Comparison of ENCODE assay signal across 11 cellular contexts in genomic region chr19:14550201-14550754, GRCh38. TPM values are rescaled to one million over a fixed set of nuclear protein-coding genes. Genes with fewer than 3 reads are reported as not detected.
DNase-seq lines count a peak whose midpoint lies in the region; ATAC-seq and TF ChIP-seq lines count a peak whose summit lies in the region.
"Had no signal": no experiment of that assay in that cellular context is flagged by ENCODE, and none has a peak within 500 bp of the region (broad histone marks: within the 10 kb centered on the region; RNA-seq: fewer than 3 reads in every experiment).

No MANE protein-coding gene starts in this region.

- H3K36me3 Mint-ChIP-seq in Caco-2 (ENCODE audit: insufficient read depth, unreplicated experiment), result peaks cover 44% of the 10 kb centered on the region

- BruUV-seq in Caco-2 (replicated peaks; lab: Mats Ljungman, UMichigan), result no TSS peak

- peak overlapping the region; percentile 20 for H3K27ac Mint-ChIP-seq in Caco-2 (ENCODE audit: unreplicated experiment)

- no peaks in the 10 kb centered on the region for H3K9me3 ChIP-seq in Caco-2
- H3K9me3 ChIP-seq in neutrophil, result no peaks in the 10 kb centered on the region
- H3K9me3 ChIP-seq in ascending aorta, result no peaks in the 10 kb centered on the region
- H3K9me3 ChIP-seq: heart right ventricle had no signal

- no peaks in the 10 kb centered on the region for H3K9me3 Mint-ChIP-seq in Caco-2 (ENCODE audit: unreplicated experiment)

- no peak for ATAC-seq in HG03457 (IDR thresholded peaks at IDR 0.05; ENCODE audit: unreplicated experiment)

- no peaks in the 10 kb centered on the region for H3K27me3 Mint-ChIP-seq in Caco-2 (ENCODE audit: insufficient read depth, unreplicated experiment)

- DNase-seq in Caco-2 (no peak), NCI-H2196 (lab: John Stamatoyannopoulos, UW; ENCODE audit: unreplicated experiment) (peak; percentile 93), cerebellum (ENCODE audit: low spot score) (peak; percentile 70), GDM1 (lab: John Stamatoyannopoulos, UW) (no peak), COLO668 (lab: John Stamatoyannopoulos, UW; ENCODE audit: unreplicated experiment) (no peak), ascending aorta (ENCODE audit: low spot score in 2 of 2) (no peak)
- DNase-seq: brain microvascular endothelial cell, heart right ventricle, NCI-H146 had no signal

- intact Hi-C loops in Caco-2 (cut with micrococcal nuclease; ENCODE audit: unreplicated experiment) (loop anchor here (2.0 kb wide), 1 partner anchor 13 kb away; no protein-coding TSS in a partner anchor), ascending aorta (cut with DNase I) (no loop called here)

- peaks cover 13% of the 10 kb centered on the region for H3K4me1 Mint-ChIP-seq in Caco-2 (ENCODE audit: low read depth, unreplicated experiment)

- H3K36me3 ChIP-seq in Caco-2 (ENCODE audit: control insufficient read depth, insufficient read depth, low read length), result no peaks in the 10 kb centered on the region; the same call in 1 of the 2 replicates
- H3K36me3 ChIP-seq in neutrophil, result no peaks in the 10 kb centered on the region
- H3K36me3 ChIP-seq in ascending aorta, result peaks cover 0 to 5% of the 10 kb centered on the region in 2 donors
- H3K36me3 ChIP-seq: brain microvascular endothelial cell had no signal

- no peak overlapping the region for H3K4me3 ChIP-seq in Caco-2 (ENCODE audit: low read depth, low read length)
- H3K4me3 ChIP-seq in neutrophil (ENCODE audit: low read depth in 1 of 2, low read length in 1 of 2), result no peak overlapping the region
- H3K4me3 ChIP-seq in ascending aorta, result no peak overlapping the region
- H3K4me3 ChIP-seq: heart right ventricle had no signal

- TF ChIP-seq CTCF in Caco-2 (IDR thresholded peaks at IDR 0.05; ENCODE audit: insufficient read depth in 1 of 2, low read depth in 1 of 2, low read length in 1 of 2, severe bottlenecking in 1 of 2, unreplicated experiment in 1 of 2) (no peak), neutrophil (IDR thresholded peaks at IDR 0.05) (no peak), ascending aorta (IDR thresholded peaks at IDR 0.05) (no peak)

- POLR2A ChIA-PET in Caco-2 (lab: Charles Lee), result no interaction called here

- H3K4me3 Mint-ChIP-seq in Caco-2 (ENCODE audit: unreplicated experiment), result no peak overlapping the region

- no peaks in the 10 kb centered on the region for H3K27me3 ChIP-seq in Caco-2 (replicated peaks; ENCODE audit: control insufficient read depth, insufficient read depth, low read length)
- no peaks in the 10 kb centered on the region for H3K27me3 ChIP-seq in neutrophil
- H3K27me3 ChIP-seq in ascending aorta, result no peaks in the 10 kb centered on the region
- H3K27me3 ChIP-seq: brain microvascular endothelial cell, heart right ventricle had no signal

- H3K27ac ChIP-seq in neutrophil (peak overlapping the region; percentile 86), ascending aorta (no peak overlapping the region)
- H3K27ac ChIP-seq: brain microvascular endothelial cell had no signal

- CTCF ChIA-PET in Caco-2 (lab: Charles Lee), result no interaction called here

- H3K4me1 ChIP-seq in Caco-2, result peaks cover 14% of the 10 kb centered on the region
- peaks cover 19 to 28% of the 10 kb centered on the region in 2 experiments for H3K4me1 ChIP-seq in neutrophil (ENCODE audit: control insufficient read depth in 1 of 2, insufficient read depth in 1 of 2, low read depth in 1 of 2, low read length in 1 of 2)
- no peaks in the 10 kb centered on the region for H3K4me1 ChIP-seq in ascending aorta

RNA-seq across cellular contexts. Expression of gene TECR, which starts 20.9 kb away (rescaled TPM):
- total RNA-seq in Caco-2 (2022) (294 and 300 TPM in 2 replicates), cerebellum (15.7 TPM), ascending aorta (88.7 TPM)

RNA-seq across cellular contexts. Expression of gene NDUFB7, which starts 21.6 kb away (rescaled TPM):
- total RNA-seq in Caco-2 (2022), result 158 and 173 TPM in 2 replicates
- total RNA-seq in cerebellum, result 93.8 TPM
- total RNA-seq in ascending aorta, result 612 TPM

RNA-seq across cellular contexts. Expression of gene DNAJB1, which starts 32.1 kb away (rescaled TPM):
- total RNA-seq in Caco-2 (2022), result 79.5 and 80.2 TPM in 2 replicates
- 26.3 TPM for total RNA-seq in cerebellum
- total RNA-seq in ascending aorta, result 73.8 TPM

RNA-seq across cellular contexts. Expression of gene CLEC17A, which starts 32.6 kb away (rescaled TPM):
- total RNA-seq in Caco-2 (2022) (not detected in 2 replicates), cerebellum (not detected), ascending aorta (not detected)

RNA-seq across cellular contexts. Expression of gene GIPC1, which starts 54.4 kb away (rescaled TPM):
- total RNA-seq in Caco-2 (2022) (98.7 and 105 TPM in 2 replicates), cerebellum (25.8 TPM), ascending aorta (123 TPM)

Comparison
In these comparisons a context has a peak if more than half of its experiments do, and no peak if none do; other contexts are left out.
1. DNase-seq: peak in NCI-H2196 (single experiment) and cerebellum (single experiment); none in Caco-2 (0 of 2), GDM1 (single experiment), COLO668 (single experiment) and ascending aorta (0 of 2).